Comparison of ENCODE assay signal across 30 cellular contexts in genomic region chr1:159444507-159444906, GRCh38. TPM values are rescaled to one million over a fixed set of nuclear protein-coding genes. Genes with fewer than 3 reads are reported as not detected.
"Had no signal": no experiment of that assay in that cellular context is flagged by ENCODE, and none has a peak within 500 bp of the region (broad histone marks: within the 10 kb centered on the region; RNA-seq: fewer than 3 reads in every experiment).

No MANE protein-coding gene starts in this region.

- H3K4me1 Mint-ChIP-seq: activated naive CD8-positive, alpha-beta T cell treated with anti-CD3 and anti-CD28 coated beads for 36 hours; central memory CD8-positive, alpha-beta T cell; mesothelial cell of epicardium; stimulated activated naive CD8-positive, alpha-beta T cell treated with anti-CD3 and anti-CD28 coated beads, Interleukin-15, amount 100 ng/mL, for 72 hours; T-cell had no signal

- H3K4me3 Mint-ChIP-seq: activated naive CD8-positive, alpha-beta T cell treated with anti-CD3 and anti-CD28 coated beads for 36 hours; central memory CD8-positive, alpha-beta T cell; mesothelial cell of epicardium; natural killer cell treated with Interleukin-12 subunit alpha and Interleukin-12 subunit beta and Interleukin-15 and Interleukin-18, amount 100 ng/mL, for 72 hours; stimulated activated naive CD8-positive, alpha-beta T cell treated with anti-CD3 and anti-CD28 coated beads, Interleukin-15, amount 100 ng/mL, for 72 hours; T-cell; T-helper 2 cell treated with Interferon-gamma antibody and Interleukin-4, amounts not matched to agents 5 μg/mL and 100 μg/mL, for 36 hours had no signal

- H3K4me3 ChIP-seq: breast epithelium, dorsolateral prefrontal cortex, esophagus squamous epithelium, gastrocnemius medialis, left ventricle myocardium inferior, ovary, prostate gland, right atrium auricular region, tibial nerve had no signal

- H3K36me3 Mint-ChIP-seq: mesothelial cell of epicardium; natural killer cell treated with Interleukin-12 subunit alpha and Interleukin-12 subunit beta and Interleukin-15 and Interleukin-18, amount 100 ng/mL, for 72 hours; T-cell had no signal

- H3K36me3 ChIP-seq: breast epithelium, esophagus squamous epithelium, gastrocnemius medialis, left ventricle myocardium inferior, neutrophil, ovary, prostate gland, right atrium auricular region, tibial nerve had no signal

- H3K9me3 Mint-ChIP-seq: central memory CD8-positive, alpha-beta T cell; natural killer cell treated with Interleukin-12 subunit alpha and Interleukin-12 subunit beta and Interleukin-15 and Interleukin-18, amount 100 ng/mL, for 72 hours had no signal

- DNase-seq: activated CD4-positive, alpha-beta T cell treated with anti-CD3 and anti-CD28 coated beads, Interleukin-2, amount 50 U/mL, for 4 hours; activated CD8-positive, alpha-beta memory T cell treated with anti-CD3 and anti-CD28 coated beads, Interleukin-2, amount 50 U/mL, for 48 hours; activated naive CD4-positive, alpha-beta T cell treated with Interleukin-2 at 50 U/mL for 16 hours; activated naive CD8-positive, alpha-beta T cell treated with anti-CD3 and anti-CD28 coated beads for 36 hours; activated T-cell treated with anti-CD3 and anti-CD28 coated beads, Interleukin-2, amount 50 U/mL, for 48 hours; amniotic stem cell; dorsolateral prefrontal cortex; esophagus squamous epithelium; gastrocnemius medialis; head of caudate nucleus; hypothalamus; left ventricle myocardium inferior; mammary epithelial cell; ovary; stimulated activated CD4-positive, alpha-beta T cell treated with anti-CD3 and anti-CD28 coated beads, Interleukin-12 subunit alpha, Interleukin-12 subunit beta, amount 100 ng/mL, for 4 hours; stimulated activated CD4-positive, alpha-beta T cell treated with anti-CD3 and anti-CD28 coated beads, Interleukin-4, amount 100 ng/mL, for 4 hours; stimulated activated naive CD8-positive, alpha-beta T cell treated with anti-CD3 and anti-CD28 coated beads, Interleukin-15, amount 100 ng/mL, for 72 hours; T-cell had no signal

- H3K27me3 ChIP-seq: breast epithelium, esophagus squamous epithelium, gastrocnemius medialis, neutrophil, ovary, right atrium auricular region, tibial nerve had no signal

- H3K27ac Mint-ChIP-seq: activated naive CD8-positive, alpha-beta T cell treated with anti-CD3 and anti-CD28 coated beads for 36 hours; mesothelial cell of epicardium; natural killer cell treated with Interleukin-12 subunit alpha and Interleukin-12 subunit beta and Interleukin-15 and Interleukin-18, amount 100 ng/mL, for 72 hours; stimulated activated naive CD8-positive, alpha-beta T cell treated with anti-CD3 and anti-CD28 coated beads, Interleukin-15, amount 100 ng/mL, for 72 hours; T-cell; T-helper 2 cell treated with Interferon-gamma antibody and Interleukin-4, amounts not matched to agents 5 μg/mL and 100 μg/mL, for 36 hours had no signal

RNA-seq across cellular contexts. Expression of gene OR10J1, which starts 5.0 kb away (rescaled TPM):
- total RNA-seq: activated CD8-positive, alpha-beta memory T cell treated with anti-CD3 and anti-CD28 coated beads for 36 hours; activated naive CD8-positive, alpha-beta T cell treated with anti-CD3 and anti-CD28 coated beads for 36 hours; breast epithelium; esophagus squamous epithelium; gastrocnemius medialis; left ventricle myocardium inferior; mammary epithelial cell; mesothelial cell of epicardium; natural killer cell treated with Interleukin-12 subunit alpha and Interleukin-12 subunit beta and Interleukin-15 and Interleukin-18, amount 100 ng/mL, for 72 hours; ovary; prostate gland; right atrium auricular region; skeletal muscle tissue; T-cell; tibial nerve; urinary bladder had no signal

RNA-seq across cellular contexts. Expression of gene OR10J4, which starts 12.5 kb away (rescaled TPM):
- total RNA-seq: activated CD8-positive, alpha-beta memory T cell treated with anti-CD3 and anti-CD28 coated beads for 36 hours; activated naive CD8-positive, alpha-beta T cell treated with anti-CD3 and anti-CD28 coated beads for 36 hours; breast epithelium; dorsolateral prefrontal cortex; esophagus squamous epithelium; gastrocnemius medialis; left ventricle myocardium inferior; mammary epithelial cell; mesothelial cell of epicardium; natural killer cell treated with Interleukin-12 subunit alpha and Interleukin-12 subunit beta and Interleukin-15 and Interleukin-18, amount 100 ng/mL, for 72 hours; ovary; prostate gland; right atrium auricular region; skeletal muscle tissue; T-cell; tibial nerve; urinary bladder had no signal
